In genomic region chr22:36334838-36335603, GRCh38 we compare ENCODE assay signal across 8 cellular contexts. TPM values are rescaled to one million over a fixed set of nuclear protein-coding genes. Genes with fewer than 3 reads are reported as not detected.
DNase-seq lines count a peak whose midpoint lies in the region; ATAC-seq and TF ChIP-seq lines count a peak whose summit lies in the region.

No MANE protein-coding gene starts in this region.

- no peaks in the 10 kb centered on the region for H3K9me3 ChIP-seq in HUES64 (ENCODE audit: insufficient read depth, low read depth, low read length)

- peaks cover 93% of the 10 kb centered on the region for H3K36me3 Mint-ChIP-seq in activated CD8-positive, alpha-beta T cell treated with anti-CD3 and anti-CD28 coated beads for 36 hours (ENCODE audit: low read depth)

- H3K4me1 Mint-ChIP-seq in activated CD8-positive, alpha-beta T cell treated with anti-CD3 and anti-CD28 coated beads for 36 hours (ENCODE audit: low read depth): peaks cover 95% of the 10 kb centered on the region

- CTCF ChIA-PET in activated CD8-positive, alpha-beta T cell treated with anti-CD3 and anti-CD28 coated beads for 36 hours (lab: Charles Lee): interaction anchor here (0.8 to 5.1 kb wide), 11 partner anchors 8 to 136 kb away, joined by 3 to 31 read pairs (median 6); no protein-coding TSS in a partner anchor

- POLR2A ChIA-PET in activated CD8-positive, alpha-beta T cell treated with anti-CD3 and anti-CD28 coated beads for 36 hours (lab: Charles Lee): interaction anchor here (0.7 to 44.1 kb wide), 5 partner anchors 8 to 146 kb away, joined by 3 to 1125 read pairs (median 3); partner anchors contain the start of genes MYH9 and TXN2

- peaks cover 51% of the 10 kb centered on the region for H3K4me1 ChIP-seq in HUES64 (ENCODE audit: insufficient read depth, low read length)

- in situ Hi-C loops in ACHN (cut with HindIII; ENCODE audit: low pct_ligation_motif_present, low pct_unique_long_range_greater_than_20kb, low sequenced_read_pairs): no loop called here

- no peak overlapping the region for H3K4me3 ChIP-seq in HUES64 (ENCODE audit: low read length)

- peak; percentile 8 for ATAC-seq in activated CD8-positive, alpha-beta T cell treated with anti-CD3 and anti-CD28 coated beads for 36 hours
- ATAC-seq in GM19351 (IDR thresholded peaks at IDR 0.05; ENCODE audit: unreplicated experiment) (no peak), HG03354 (IDR thresholded peaks at IDR 0.05; ENCODE audit: poor library complexity, severe bottlenecking, unreplicated experiment) (no peak), GM19023 (IDR thresholded peaks at IDR 0.05; ENCODE audit: unreplicated experiment) (no peak)

- peak overlapping the region; percentile 90 for H3K4me3 Mint-ChIP-seq in activated CD8-positive, alpha-beta T cell treated with anti-CD3 and anti-CD28 coated beads for 36 hours

- intact Hi-C loops in activated CD8-positive, alpha-beta T cell treated with anti-CD3 and anti-CD28 coated beads for 36 hours (cut with micrococcal nuclease): loop anchor here (5.0 kb wide), 2 partner anchors 42 to 117 kb away; no protein-coding TSS in a partner anchor

- H3K9me3 Mint-ChIP-seq in activated CD8-positive, alpha-beta T cell treated with anti-CD3 and anti-CD28 coated beads for 36 hours: no peaks in the 10 kb centered on the region

- DNase-seq in ACHN (peak; percentile 46), fibroblast of gingiva (ENCODE audit: low read depth) (peak; percentile 79), nucleus accumbens (lab: John Stamatoyannopoulos, UW) (peak in 51 of 56 donors; percentile 24 to 87 (median 73))
- peak; percentile 69 for DNase-seq in activated CD8-positive, alpha-beta T cell treated with anti-CD3 and anti-CD28 coated beads for 36 hours

- 87% methylated on average over 17 of the region's 17 CpGs for WGBS in HUES64

- no peaks in the 10 kb centered on the region for H3K27me3 ChIP-seq in HUES64 (ENCODE audit: insufficient read depth, low read length)

- H3K27ac Mint-ChIP-seq in activated CD8-positive, alpha-beta T cell treated with anti-CD3 and anti-CD28 coated beads for 36 hours: peak overlapping the region; percentile 100

- H3K27me3 Mint-ChIP-seq in activated CD8-positive, alpha-beta T cell treated with anti-CD3 and anti-CD28 coated beads for 36 hours: no peaks in the 10 kb centered on the region

- peak overlapping the region; percentile 44; the same call in 1 of the 2 replicates for H3K9ac ChIP-seq in HUES64 (ENCODE audit: low read depth, low read length)

- peak overlapping the region; percentile 78 for H3K27ac ChIP-seq in HUES64 (ENCODE audit: low read depth, low read length)

- peaks cover 85% of the 10 kb centered on the region for H3K36me3 ChIP-seq in HUES64 (ENCODE audit: insufficient read depth, low read length)

- TF ChIP-seq CTCF in activated CD8-positive, alpha-beta T cell treated with anti-CD3 and anti-CD28 coated beads for 36 hours (IDR thresholded peaks at IDR 0.05): no peak

RNA-seq across cellular contexts. Expression of gene MYH9, which starts 52.7 kb away (rescaled TPM):
- 117 TPM for polyA plus RNA-seq in HUES64 (2013, experiment 1 of 2)
- 121 TPM for polyA plus RNA-seq in HUES64 (2013, experiment 2 of 2)
- total RNA-seq in activated CD8-positive, alpha-beta T cell treated with anti-CD3 and anti-CD28 coated beads for 36 hours: 100 to 1,000 TPM; 624 to 679 TPM
